In the genomic region with DNA sequence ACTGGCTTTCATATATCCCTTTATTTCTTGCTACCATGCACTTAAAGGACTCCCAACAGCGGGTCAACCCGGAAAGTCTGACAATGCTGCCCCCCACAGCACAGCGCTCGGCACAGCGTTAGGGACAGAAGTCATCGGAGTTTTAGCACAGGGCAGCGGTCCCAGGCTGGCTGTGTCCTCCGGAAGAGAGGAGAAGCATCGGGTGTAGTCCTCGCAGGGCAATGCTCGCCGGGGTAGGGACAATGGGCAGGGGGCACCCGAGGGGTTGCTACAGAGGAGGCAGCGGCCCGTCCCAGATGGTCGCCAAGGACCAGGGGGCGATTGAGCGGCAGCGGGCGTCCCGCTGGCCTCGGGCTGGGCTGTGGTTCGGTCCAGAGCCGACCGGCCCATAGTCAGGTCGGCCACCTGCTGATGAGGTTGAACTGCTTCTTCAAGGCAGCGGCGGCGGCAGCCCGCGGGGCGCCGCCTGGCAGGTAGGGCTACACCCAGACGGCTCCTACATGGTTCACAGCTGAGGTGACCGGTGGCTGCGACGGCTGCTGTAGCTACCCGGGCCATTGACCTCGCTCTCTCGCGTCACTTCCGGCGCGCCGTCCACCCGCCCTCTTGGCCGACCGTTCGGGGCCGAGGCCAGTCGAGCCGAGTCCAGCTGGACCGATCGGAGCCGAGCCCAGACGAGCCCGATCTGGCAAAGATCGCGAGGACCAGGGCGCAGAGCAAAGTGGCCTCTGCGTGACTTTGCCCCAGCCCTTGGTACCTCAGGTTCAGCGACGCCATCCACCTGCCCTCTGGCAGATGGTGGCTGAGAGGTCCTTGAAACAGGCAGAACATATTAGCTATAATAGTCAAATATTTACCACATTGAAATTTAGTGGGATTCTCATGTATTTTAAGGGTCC, we compare ENCODE assay signal across 8 cellular contexts. TPM values are rescaled to one million over a fixed set of nuclear protein-coding genes. Genes with fewer than 3 reads are reported as not detected.
DNase-seq lines count a peak whose midpoint lies in the region; ATAC-seq, FAIRE-seq and TF ChIP-seq lines count a peak whose summit lies in the region.

No MANE protein-coding gene starts in this region.

- peak; percentile 77 for FAIRE-seq in K562 (lab: Jason Lieb, UNC)

- H3K79me2 ChIP-seq in K562 (ENCODE audit: control insufficient read depth, insufficient read depth, low read length) = peaks cover 21% of the 10 kb centered on the region

- peak; percentile 75 for TF ChIP-seq CTCF in GM10248 (IDR thresholded peaks at IDR 0.05; ENCODE audit: control extremely low read depth, extremely low read depth, low read depth, missing control alignments)
- peak; percentile 63 to 75 (median 71) for TF ChIP-seq CTCF in K562 (IDR thresholded peaks at IDR 0.05 in 2 of 3, conservative IDR thresholded peaks at IDR 0.05 in 1 of 3; ENCODE audit: insufficient read depth in 2 of 3, low read depth in 1 of 3, low read length in 3 of 3)
- no peak for TF ChIP-seq CTCF in vagina (IDR thresholded peaks at IDR 0.05)

- H3K4me1 ChIP-seq in K562 (replicated peaks in 1 of 2; ENCODE audit: control insufficient read depth in 2 of 2, insufficient read depth in 2 of 2, low read length in 2 of 2) (peaks cover 14 to 22% of the 10 kb centered on the region in 2 experiments), vagina (peaks cover 34% of the 10 kb centered on the region)

- peak; percentile 91 for DNase-seq in GM10248 (ENCODE audit: extremely low spot score)
- peak; percentile 86 to 88 for DNase-seq in NCI-H1930 (lab: John Stamatoyannopoulos, UW)
- peak; percentile 85 for DNase-seq in T1000 (lab: John Stamatoyannopoulos, UW)
- DNase-seq in K562 (ENCODE audit: extremely low read depth in 1 of 4, low spot score in 3 of 4) = peak; percentile 92 to 94 (median 94)
- DNase-seq in hypothalamus (lab: John Stamatoyannopoulos, UW) = peak; percentile 52 to 99 (median 93)
- peak; percentile 97 for DNase-seq in retina
- peak in 1 of 2 donors; percentile 97 for DNase-seq in vagina (ENCODE audit: extremely low spot score in 2 of 2)

- peak overlapping the region; percentile 97 for H2AFZ ChIP-seq in K562 (ENCODE audit: low read depth, low read length)

- in situ Hi-C loops in K562 (cut with MboI) = loop anchor here (10.0 kb wide), 1 partner anchor 202 kb away; no protein-coding TSS in a partner anchor

- intact Hi-C loops in K562 (cut with micrococcal nuclease) = loop anchor here (1.0 to 5.0 kb wide), 4 partner anchors 41 to 272 kb away; no protein-coding TSS in a partner anchor
- intact Hi-C loops in vagina (cut with DNase I) = no loop called here

- H4K20me1 ChIP-seq in K562 (replicated peaks; ENCODE audit: control insufficient read depth, insufficient read depth, low read length) = no peaks in the 10 kb centered on the region

- H3K4me3 ChIP-seq in K562 (peak overlapping the region; percentile 94), vagina (peak overlapping the region; percentile 68 to 82)

- TSS peak; percentile 37 for BruUV-seq in K562 (replicated peaks; lab: Mats Ljungman, UMichigan)

- peak overlapping the region; percentile 94 to 98 for H3K9ac ChIP-seq in K562 (ENCODE audit: insufficient read depth in 1 of 2, low read depth in 2 of 2, low read length in 2 of 2)

- H3K9me1 ChIP-seq in K562 (ENCODE audit: control insufficient read depth, insufficient read depth, low read length) = no peaks in the 10 kb centered on the region

- WGBS in K562 (ENCODE audit: insufficient coverage, low coverage, missing lambda C conversion rate) = under 1% methylated on average over 52 of the region's 63 CpGs

- TF ChIP-seq RAD21 in K562 (CRISPR knock-in tag; conservative IDR thresholded peaks at IDR 0.05 in 1 of 2, IDR thresholded peaks at IDR 0.05 in 1 of 2) = peak; percentile 73 to 78

- TF ChIP-seq EP300 in K562 (IDR thresholded peaks at IDR 0.05; ENCODE audit: low read length) = peak; percentile 45; the same call in 1 of the 2 replicates

- peak; percentile 48 for ATAC-seq in HG02642 (IDR thresholded peaks at IDR 0.05; ENCODE audit: poor library complexity, unreplicated experiment)
- peak; percentile 87 for ATAC-seq in K562

- H3K27ac ChIP-seq in K562 (ENCODE audit: extremely low read depth, low read depth, low read length) (peak overlapping the region; percentile 83), vagina (peak overlapping the region; percentile 66)

- peak; percentile 93 for TF ChIP-seq POLR2A in K562 (conservative IDR thresholded peaks at IDR 0.05)
- no peak for TF ChIP-seq POLR2A in vagina (IDR thresholded peaks at IDR 0.05)

- CTCF ChIA-PET in GM10248 (lab: Yijun Ruan, JAX) = interaction anchor here (0.8 to 5.4 kb wide), 11 partner anchors 9 to 155 kb away, joined by 3 to 19 read pairs (median 7); no protein-coding TSS in a partner anchor
- CTCF ChIA-PET in K562 (lab: Yijun Ruan, JAX; ENCODE audit: low intra/inter-chr PET ratio) = interaction anchor here (1.3 to 1.9 kb wide), 2 partner anchors 39 to 51 kb away, joined by 6 to 12 read pairs; no protein-coding TSS in a partner anchor

- POLR2A ChIA-PET in GM10248 (lab: Yijun Ruan, JAX) = interaction anchor here (0.5 to 0.6 kb wide), 2 partner anchors 69 to 217 kb away, joined by 3 read pairs; no protein-coding TSS in a partner anchor
- POLR2A ChIA-PET in K562 (lab: Yijun Ruan, JAX) = interaction anchor here (0.6 to 1.2 kb wide), 4 partner anchors 25 to 422 kb away, joined by 3 to 5 read pairs (median 4); no protein-coding TSS in a partner anchor

- H3K4me2 ChIP-seq in K562 (ENCODE audit: insufficient read depth, low read length) = peak overlapping the region; percentile 92

- H3K9me3 ChIP-seq in K562 (replicated peaks; ENCODE audit: control insufficient read depth, insufficient read depth, low read depth, low read length) (no peaks in the 10 kb centered on the region), vagina (no peaks in the 10 kb centered on the region)

- H3K27me3 ChIP-seq in K562 (ENCODE audit: control insufficient read depth in 2 of 2, insufficient read depth in 2 of 2, low read length in 2 of 2) (no peaks in the 10 kb centered on the region), vagina (no peaks in the 10 kb centered on the region)

- H3K36me3 ChIP-seq in K562 (ENCODE audit: control insufficient read depth, insufficient read depth, low read length) (no peaks in the 10 kb centered on the region), vagina (no peaks in the 10 kb centered on the region)

TF ChIP-seq in K562, 482 proteins besides CTCF, POLR2A, EP300 and RAD21 (continues in another document):
- TF ChIP-seq DNMT1 (IDR thresholded peaks at IDR 0.05) = no peak
- TF ChIP-seq ZFPM2 (CRISPR knock-in tag; IDR thresholded peaks at IDR 0.05) = no peak
- TF ChIP-seq PHF20 (IDR thresholded peaks at IDR 0.05; ENCODE audit: partially characterized antibody) = peak; percentile 97
- no peak for TF ChIP-seq MCM3 (IDR thresholded peaks at IDR 0.05)
- TF ChIP-seq ZBTB9 (CRISPR knock-in tag; IDR thresholded peaks at IDR 0.05) = peak; percentile 57
- no peak for TF ChIP-seq RFX1 (IDR thresholded peaks at IDR 0.05)
- TF ChIP-seq HCFC1 (IDR thresholded peaks at IDR 0.05; ENCODE audit: low read depth, low read length) = peak; percentile 84
- TF ChIP-seq MNT (conservative IDR thresholded peaks at IDR 0.05) = peak; percentile 67 to 87
- peak; percentile 77 to 87 for TF ChIP-seq MAZ (CRISPR knock-in tag; conservative IDR thresholded peaks at IDR 0.05 in 1 of 2, IDR thresholded peaks at IDR 0.05 in 1 of 2)

RNA-seq across cellular contexts. Expression of gene LCMT1, which starts 4.7 kb away (rescaled TPM):
- 33.7 and 47.4 TPM in 2 replicates for total RNA-seq in K562 (2011; cell fraction: chromatin; rRNA removed; ENCODE audit: low replicate concordance)
- 26.7 and 33.5 TPM in 2 replicates for total RNA-seq in K562 (2011; cell fraction: nucleolus; rRNA removed)
- 36.5 and 39.2 TPM in 2 replicates for total RNA-seq in K562 (2011; cell fraction: nucleoplasm; rRNA removed)
- 26.2 and 32.3 TPM in 2 replicates for total RNA-seq in K562 (2014; rRNA removed)
- 20.0 and 21.4 TPM in 2 replicates for total RNA-seq in K562 (2014; rRNA removed; fragmentation: Illumina TruSeq; extraction: Trizol)
- total RNA-seq in K562 (2015; rRNA removed; fragmentation: Illumina TruSeq; extraction: Trizol) = 20.8 and 21.7 TPM in 2 replicates
- 35.3 and 42.8 TPM in 2 replicates for total RNA-seq in K562 (2021)
- polyA plus RNA-seq in K562 (2011; rRNA removed) = 29.6 and 31.2 TPM in 2 replicates
- polyA plus RNA-seq in K562 (2011; cell fraction: cytosol; rRNA removed) = 15.3 and 25.4 TPM in 2 replicates
- polyA plus RNA-seq in K562 (2011; cell fraction: nucleus; rRNA removed) = 20.8 and 22.0 TPM in 2 replicates
- 41.7 and 44.4 TPM in 2 replicates for polyA plus RNA-seq in K562 (2012)
- polyA plus RNA-seq in K562 (2014; fragmentation: Illumina TruSeq; extraction: Trizol) = 32.5 and 42.0 TPM in 2 replicates
- polyA plus RNA-seq in K562 (2014; fragmentation: Nextera tagmentation; extraction: Ambion mirVana) = 10 to 100 TPM; 34.2 to 42.8 TPM
- polyA plus RNA-seq in K562 (2014; rRNA removed) = 22.3 and 22.9 TPM in 2 replicates
- polyA minus RNA-seq in K562 (2011; rRNA and poly(A)+ RNA removed) = 49.2 and 53.4 TPM in 2 replicates
- polyA minus RNA-seq in K562 (2011; cell fraction: cytosol; rRNA and poly(A)+ RNA removed) = 19.9 and 24.8 TPM in 2 replicates
- 11.2 and 25.0 TPM in 2 replicates for polyA minus RNA-seq in K562 (2011; cell fraction: nucleus; rRNA and poly(A)+ RNA removed)
- total RNA-seq in vagina = 29.2 TPM

Comparison
In these comparisons a context has a peak if more than half of its experiments do, and no peak if none do; other contexts are left out.
1. CTCF ChIP-seq: peak in GM10248 (single experiment) and K562 (3 of 3); none in vagina (0 of 3).